In genomic region chr4:76204936-76205335, GRCh38 we compare ENCODE assay signal across 19 cellular contexts. TPM values are rescaled to one million over a fixed set of nuclear protein-coding genes. Genes with fewer than 3 reads are reported as not detected.
DNase-seq lines count a peak whose midpoint lies in the region; ATAC-seq and TF ChIP-seq lines count a peak whose summit lies in the region.
"Had no signal": no experiment of that assay in that cellular context is flagged by ENCODE, and none has a peak within 500 bp of the region (broad histone marks: within the 10 kb centered on the region; RNA-seq: fewer than 3 reads in every experiment).

No MANE protein-coding gene starts in this region.

- H3K9me2 ChIP-seq in Karpas-422 (replicated peaks; ENCODE audit: insufficient read depth, low read length) = no peaks in the 10 kb centered on the region

- DNase-seq in WERI-Rb-1 = no peak
- peak; percentile 6 for DNase-seq in colonic mucosa
- no peak for DNase-seq in KBM-7
- DNase-seq in Karpas-422 = no peak
- DNase-seq in OCI-M1 (lab: John Stamatoyannopoulos, UW) = no peak
- DNase-seq: CD4-positive, CD25-positive, alpha-beta regulatory T cell; COR-L47; DMS79; H9; MV-4-11; NCI-H1105 treated with DMSO at 0.1 percent for 48 hours; NCI-H2029 treated with DMSO at 0.1 percent for 48 hours; NCI-H226; NCI-H510A treated with DMSO at 0.1 percent for 48 hours; NCI-H748 treated with DMSO at 0.1 percent for 48 hours; NK-92 treated with Interleukin-12 subunit alpha and Interleukin-12 subunit beta, amount 100 ng/mL, for 24 hours had no signal

- H3K4me1 ChIP-seq in colonic mucosa = peaks cover 43% of the 10 kb centered on the region
- H3K4me1 ChIP-seq in skeletal muscle tissue (ENCODE audit: control insufficient read depth in 3 of 3, insufficient read depth in 3 of 3, low read length in 3 of 3) = peaks cover 77 to 79% (median 79%) of the 10 kb centered on the region in 3 donors
- peaks cover 4% of the 10 kb centered on the region for H3K4me1 ChIP-seq in Karpas-422 (ENCODE audit: low read length)

- H3K36me3 ChIP-seq in WERI-Rb-1 = peaks cover 67% of the 10 kb centered on the region
- H3K36me3 ChIP-seq in colonic mucosa = no peaks in the 10 kb centered on the region
- no peaks in the 10 kb centered on the region for H3K36me3 ChIP-seq in skeletal muscle tissue (ENCODE audit: control insufficient read depth in 3 of 3, insufficient read depth in 3 of 3, low read length in 3 of 3)
- no peaks in the 10 kb centered on the region for H3K36me3 ChIP-seq in Karpas-422 (ENCODE audit: insufficient read depth, low read length)

- intact Hi-C loops in colonic mucosa (cut with DNase I) = no loop called here

- no peak for ATAC-seq in GM21360 (IDR thresholded peaks at IDR 0.05; ENCODE audit: unreplicated experiment)
- ATAC-seq: Panc1 had no signal

- H3K9ac ChIP-seq in colonic mucosa (ENCODE audit: low read depth in 2 of 2, low read length in 2 of 2) = no peak overlapping the region
- no peak overlapping the region for H3K9ac ChIP-seq in skeletal muscle tissue (ENCODE audit: low read depth in 1 of 3, low read length in 3 of 3)
- no peak overlapping the region for H3K9ac ChIP-seq in Karpas-422 (ENCODE audit: low read length)

- no peak overlapping the region for H2AFZ ChIP-seq in Karpas-422 (ENCODE audit: low read length)

- TF ChIP-seq CTCF in WERI-Rb-1 (IDR thresholded peaks at IDR 0.05; ENCODE audit: low read depth, low read length) = no peak
- TF ChIP-seq CTCF in colonic mucosa (IDR thresholded peaks at IDR 0.05) = no peak

- no peaks in the 10 kb centered on the region for H3K79me2 ChIP-seq in Karpas-422 (ENCODE audit: low read length)

- no peak overlapping the region for H3K4me3 ChIP-seq in WERI-Rb-1 (ENCODE audit: low read depth, low read length)
- H3K4me3 ChIP-seq in colonic mucosa = no peak overlapping the region
- H3K4me3 ChIP-seq in skeletal muscle tissue (ENCODE audit: low read length in 3 of 3) = no peak overlapping the region
- no peak overlapping the region for H3K4me3 ChIP-seq in Karpas-422 (ENCODE audit: low read length)

- no peaks in the 10 kb centered on the region for H4K20me1 ChIP-seq in Karpas-422 (ENCODE audit: insufficient read depth, low read depth, low read length)

- in situ Hi-C loops in KBM-7 (cut with MboI; ENCODE audit: low pct_unique_long_range_greater_than_20kb, low sequenced_read_pairs) = no loop called here

- no peak overlapping the region for H3K4me2 ChIP-seq in Karpas-422 (ENCODE audit: low read depth, low read length, poor library complexity, severe bottlenecking)

- no peaks in the 10 kb centered on the region for H3K9me3 ChIP-seq in WERI-Rb-1 (ENCODE audit: severe bottlenecking)
- H3K9me3 ChIP-seq in colonic mucosa = no peaks in the 10 kb centered on the region
- no peaks in the 10 kb centered on the region for H3K9me3 ChIP-seq in skeletal muscle tissue (ENCODE audit: control insufficient read depth in 3 of 3, low read length in 3 of 3)
- no peaks in the 10 kb centered on the region for H3K9me3 ChIP-seq in Karpas-422 (ENCODE audit: low read length)

- H3K27ac ChIP-seq in WERI-Rb-1 (peak overlapping the region; percentile 95), colonic mucosa (no peak overlapping the region), skeletal muscle tissue (ENCODE audit: low read depth, low read length) (peak overlapping the region; percentile 97), Karpas-422 (ENCODE audit: low read length) (no peak overlapping the region)

- H3K27me3 ChIP-seq in WERI-Rb-1 (ENCODE audit: insufficient read depth, low read depth, severe bottlenecking) (no peaks in the 10 kb centered on the region), colonic mucosa (no peaks in the 10 kb centered on the region), skeletal muscle tissue (ENCODE audit: control insufficient read depth in 3 of 3, insufficient read depth in 3 of 3, low read length in 3 of 3) (no peaks in the 10 kb centered on the region), Karpas-422 (ENCODE audit: low read length) (no peaks in the 10 kb centered on the region)

RNA-seq across cellular contexts. Expression of gene SCARB2, which starts 8.7 kb away (rescaled TPM):
- 100 to 1,000 TPM; 156 to 164 TPM for total RNA-seq in colonic mucosa
- 125 TPM for total RNA-seq in skeletal muscle tissue
- total RNA-seq in Karpas-422 (2014; rRNA removed; shearing (Covaris generic); ENCODE audit: low replicate concordance) = 4.4 and 6.8 TPM in 2 replicates

RNA-seq across cellular contexts. Expression of gene FAM47E, which starts 46.6 kb away (rescaled TPM):
- 1 to 10 TPM; 3.9 to 4.8 TPM for total RNA-seq in colonic mucosa
- 0.52 TPM for total RNA-seq in skeletal muscle tissue
- total RNA-seq in Karpas-422 (2014; rRNA removed; shearing (Covaris generic); ENCODE audit: low replicate concordance) = not detected in 2 replicates

RNA-seq across cellular contexts. Expression of gene NUP54, which starts 56.7 kb away (rescaled TPM):
- total RNA-seq in colonic mucosa (10 to 100 TPM; 31.5 to 35.3 TPM), skeletal muscle tissue (78.8 TPM)
- 12.3 and 26.3 TPM in 2 replicates for total RNA-seq in Karpas-422 (2014; rRNA removed; shearing (Covaris generic); ENCODE audit: low replicate concordance)

Comparison
In these comparisons a context has a peak if more than half of its experiments do, and no peak if none do; other contexts are left out.
1. H3K27ac ChIP-seq: peak in WERI-Rb-1 (single experiment) and skeletal muscle tissue (single experiment); none in colonic mucosa (single experiment) and Karpas-422 (single experiment).
2. RNA of gene SCARB2, which starts 8.7 kb away (total RNA-seq): 156 to 164 TPM in colonic mucosa and 125 TPM in skeletal muscle tissue (single experiment); 4.4 to 6.8 TPM in Karpas-422; every median in the first group is over 10 times any median in the second.